In genomic region chr9:136796775-136797347, GRCh38 we compare ENCODE assay signal across 12 cellular contexts. TPM values are rescaled to one million over a fixed set of nuclear protein-coding genes. Genes with fewer than 3 reads are reported as not detected.
DNase-seq lines count a peak whose midpoint lies in the region; ATAC-seq, FAIRE-seq and TF ChIP-seq lines count a peak whose summit lies in the region.
"Not testable (repeated sequence)": the region's sequence is repeated elsewhere in the genome, so short reads cannot be mapped to it uniquely, and the experiment has no call there.
"Had no signal": no experiment of that assay in that cellular context is flagged by ENCODE, and none has a peak within 500 bp of the region (broad histone marks: within the 10 kb centered on the region; RNA-seq: fewer than 3 reads in every experiment).

No MANE protein-coding gene starts in this region.

- H3K27ac Mint-ChIP-seq in naive thymus-derived CD8-positive, alpha-beta T cell, result peak overlapping the region in 3 of 10 donors; percentile 9 to 72 (median 64)
- peak overlapping the region; percentile 84 for H3K27ac Mint-ChIP-seq in type B pancreatic cell

- not testable (repeated sequence) for H3K9me3 Mint-ChIP-seq in naive thymus-derived CD8-positive, alpha-beta T cell; type B pancreatic cell

- H3K9me3 ChIP-seq in K562 (replicated peaks; ENCODE audit: control insufficient read depth, insufficient read depth, low read depth, low read length); left ventricle myocardium inferior (replicated peaks): not testable (repeated sequence)

- not testable (repeated sequence) for TF ChIP-seq POLR2A in K562 (conservative IDR thresholded peaks at IDR 0.05)

- H3K27ac ChIP-seq in K562 (ENCODE audit: extremely low read depth, low read depth, low read length), result peak overlapping the region; percentile 36; the same call in 1 of the 3 replicates
- peak overlapping the region; percentile 99 for H3K27ac ChIP-seq in left ventricle myocardium inferior (replicated peaks)

- not testable (repeated sequence) for H3K27me3 ChIP-seq in K562 (ENCODE audit: control insufficient read depth in 2 of 2, insufficient read depth in 2 of 2, low read length in 2 of 2)
- H3K27me3 ChIP-seq in left ventricle myocardium inferior (ENCODE audit: low read depth), result peaks cover 44% of the 10 kb centered on the region

- in situ Hi-C loops in K562 (cut with MboI), result loop anchor here (25.0 kb wide), 1 partner anchor 440 kb away; the partner anchor contains the start of genes CYSRT1, RNF224, SLC34A3 and TUBB4B

- H3K9me1 ChIP-seq in K562 (ENCODE audit: control insufficient read depth, insufficient read depth, low read length), result not testable (repeated sequence)

- not testable (repeated sequence) for H3K9ac ChIP-seq in K562 (ENCODE audit: insufficient read depth in 1 of 2, low read depth in 2 of 2, low read length in 2 of 2)

- not testable (repeated sequence) for H3K36me3 Mint-ChIP-seq in naive thymus-derived CD8-positive, alpha-beta T cell; type B pancreatic cell

- POLR2A ChIA-PET in K562 (lab: Yijun Ruan, JAX), result not testable (repeated sequence)
- POLR2A ChIA-PET in naive thymus-derived CD8-positive, alpha-beta T cell (lab: Charles Lee), result interaction anchor here (1.1 to 1.2 kb wide), 2 partner anchors 11 to 199 kb away, joined by 4 to 7 read pairs; partner anchors contain the start of genes CLIC3 and RABL6

- not testable (repeated sequence) for H2AFZ ChIP-seq in K562 (ENCODE audit: low read depth, low read length)

- WGBS in K562 (ENCODE audit: insufficient coverage, low coverage, missing lambda C conversion rate), result 1% methylated on average over 10 of the region's 10 CpGs

- peak overlapping the region; percentile 50; the same call in 1 of the 2 replicates for H3K4me2 ChIP-seq in K562 (ENCODE audit: insufficient read depth, low read length)

- CTCF ChIA-PET in K562 (lab: Yijun Ruan, JAX; ENCODE audit: low intra/inter-chr PET ratio), result not testable (repeated sequence)

- H3K4me1 Mint-ChIP-seq in naive thymus-derived CD8-positive, alpha-beta T cell, result peaks cover 12 to 52% (median 38%) of the 10 kb centered on the region in 4 donors
- peaks cover 24% of the 10 kb centered on the region for H3K4me1 Mint-ChIP-seq in type B pancreatic cell (ENCODE audit: unreplicated experiment)

- peak overlapping the region in 8 of 10 donors; percentile 0 to 48 (median 28) for H3K4me3 Mint-ChIP-seq in naive thymus-derived CD8-positive, alpha-beta T cell
- peak overlapping the region; percentile 81 for H3K4me3 Mint-ChIP-seq in type B pancreatic cell

- not testable (repeated sequence) for BruUV-seq in K562 (replicated peaks; lab: Mats Ljungman, UMichigan)

- H3K36me3 ChIP-seq in K562 (ENCODE audit: control insufficient read depth, insufficient read depth, low read length), result peaks cover 18% of the 10 kb centered on the region; the same call in 1 of the 3 replicates
- peaks cover 11% of the 10 kb centered on the region for H3K36me3 ChIP-seq in left ventricle myocardium inferior

- not testable (repeated sequence) for H3K27me3 Mint-ChIP-seq in naive thymus-derived CD8-positive, alpha-beta T cell
- peaks cover 11% of the 10 kb centered on the region for H3K27me3 Mint-ChIP-seq in type B pancreatic cell

- intact Hi-C loops in K562 (cut with micrococcal nuclease); left ventricle myocardium inferior (cut with micrococcal nuclease): not testable (repeated sequence)

- H3K4me3 ChIP-seq in K562, result not testable (repeated sequence)
- peak overlapping the region; percentile 1 for H3K4me3 ChIP-seq in left ventricle myocardium inferior

- H3K79me2 ChIP-seq in K562 (ENCODE audit: control insufficient read depth, insufficient read depth, low read length), result peaks cover 12% of the 10 kb centered on the region

- FAIRE-seq in K562 (lab: Jason Lieb, UNC), result peak; percentile 67

- H3K4me1 ChIP-seq in K562 (replicated peaks in 1 of 2; ENCODE audit: control insufficient read depth in 2 of 2, insufficient read depth in 2 of 2, low read length in 2 of 2) (peaks cover 58 to 77% of the 10 kb centered on the region in 2 experiments; a peak in 4 of 5 replicates), left ventricle myocardium inferior (peaks cover 86% of the 10 kb centered on the region)

- not testable (repeated sequence) for H4K20me1 ChIP-seq in K562 (replicated peaks; ENCODE audit: control insufficient read depth, insufficient read depth, low read length)

- TF ChIP-seq CTCF in K562 (IDR thresholded peaks at IDR 0.05 in 2 of 3, conservative IDR thresholded peaks at IDR 0.05 in 1 of 3; ENCODE audit: insufficient read depth in 2 of 3, low read depth in 1 of 3, low read length in 3 of 3); left ventricle myocardium inferior (IDR thresholded peaks at IDR 0.05; ENCODE audit: borderline replicate concordance); type B pancreatic cell (conservative IDR thresholded peaks at IDR 0.05): not testable (repeated sequence)

- TF ChIP-seq RAD21 in K562 (CRISPR knock-in tag; conservative IDR thresholded peaks at IDR 0.05 in 1 of 2, IDR thresholded peaks at IDR 0.05 in 1 of 2), result not testable (repeated sequence)

- ATAC-seq in K562; naive thymus-derived CD8-positive, alpha-beta T cell: not testable (repeated sequence)

- peak; percentile 61 for DNase-seq in DMS 273 (lab: John Stamatoyannopoulos, UW; ENCODE audit: unreplicated experiment)
- DNase-seq in OCI-M1 (lab: John Stamatoyannopoulos, UW), result peak; percentile 76
- peak in 1 of 4 experiments; percentile 43 for DNase-seq in K562 (ENCODE audit: extremely low read depth in 1 of 4, low spot score in 3 of 4)
- not testable (repeated sequence) for DNase-seq in left ventricle myocardium inferior; naive thymus-derived CD8-positive, alpha-beta T cell; type B pancreatic cell (ENCODE audit: extremely low spot score, unreplicated experiment)

- not testable (repeated sequence) for TF ChIP-seq EP300 in K562 (IDR thresholded peaks at IDR 0.05; ENCODE audit: low read length)

RNA-seq across cellular contexts. Expression of gene CCDC183, which starts 0.7 kb away (rescaled TPM):
- 2.0 and 6.7 TPM in 2 replicates for total RNA-seq in K562 (2011; cell fraction: chromatin; rRNA removed; ENCODE audit: low replicate concordance)
- total RNA-seq in K562 (2011; cell fraction: nucleolus; rRNA removed), result 1.2 and 2.7 TPM in 2 replicates
- total RNA-seq in K562 (2011; cell fraction: nucleoplasm; rRNA removed), result 1.7 and 3.0 TPM in 2 replicates
- total RNA-seq in K562 (2014; rRNA removed) (0.12 TPM in 1 of 2 replicates, not detected in the other), K562 (2014; rRNA removed; fragmentation: Illumina TruSeq; extraction: Trizol) (not detected in 2 replicates), K562 (2015; rRNA removed; fragmentation: Illumina TruSeq; extraction: Trizol) (0.19 and 0.22 TPM in 2 replicates), K562 (2021) (0.29 and 0.54 TPM in 2 replicates), left ventricle myocardium inferior (2.1 TPM), type B pancreatic cell (ENCODE audit: low replicate concordance) (2.9 and 6.1 TPM in 2 replicates)
- polyA plus RNA-seq in K562 (2011; rRNA removed) (0.60 and 0.65 TPM in 2 replicates), K562 (2014; fragmentation: Illumina TruSeq; extraction: Trizol) (0.12 and 0.33 TPM in 2 replicates), K562 (2014; fragmentation: Nextera tagmentation; extraction: Ambion mirVana) (not detected), K562 (2014; rRNA removed) (0.21 and 1.7 TPM in 2 replicates)
- 0.27 and 0.30 TPM in 2 replicates for polyA plus RNA-seq in K562 (2011; cell fraction: cytosol; rRNA removed)
- 8.9 and 13.6 TPM in 2 replicates for polyA plus RNA-seq in K562 (2011; cell fraction: nucleus; rRNA removed)
- polyA plus RNA-seq in K562 (2012), result 0.96 and 3.6 TPM in 2 replicates
- not detected in 2 replicates for polyA minus RNA-seq in K562 (2011; rRNA and poly(A)+ RNA removed)
- not detected in 2 replicates for polyA minus RNA-seq in K562 (2011; cell fraction: cytosol; rRNA and poly(A)+ RNA removed)
- polyA minus RNA-seq in K562 (2011; cell fraction: nucleus; rRNA and poly(A)+ RNA removed), result 1.1 and 1.6 TPM in 2 replicates
- 1 to 10 TPM; 1.4 to 2.3 TPM for total RNA-seq in naive thymus-derived CD8-positive, alpha-beta T cell
- polyA plus RNA-seq in naive thymus-derived CD8-positive, alpha-beta T cell, result under 1 TPM in 1 of 3 donors, not detected in 2; 0.18 TPM

RNA-seq across cellular contexts. Expression of gene TMEM141, which starts 5.7 kb away (rescaled TPM):
- 14.3 and 58.8 TPM in 2 replicates for total RNA-seq in K562 (2011; cell fraction: chromatin; rRNA removed; ENCODE audit: low replicate concordance)
- total RNA-seq in K562 (2011; cell fraction: nucleolus; rRNA removed), result 81.7 and 85.9 TPM in 2 replicates
- 50.0 and 50.2 TPM in 2 replicates for total RNA-seq in K562 (2011; cell fraction: nucleoplasm; rRNA removed)
- 113 and 143 TPM in 2 replicates for total RNA-seq in K562 (2014; rRNA removed)
- total RNA-seq in K562 (2014; rRNA removed; fragmentation: Illumina TruSeq; extraction: Trizol), result 36.2 and 53.6 TPM in 2 replicates
- 68.9 and 69.5 TPM in 2 replicates for total RNA-seq in K562 (2015; rRNA removed; fragmentation: Illumina TruSeq; extraction: Trizol)
- 78.7 and 94.7 TPM in 2 replicates for total RNA-seq in K562 (2021)
- 74.8 and 80.1 TPM in 2 replicates for polyA plus RNA-seq in K562 (2011; rRNA removed)
- 132 and 164 TPM in 2 replicates for polyA plus RNA-seq in K562 (2011; cell fraction: cytosol; rRNA removed)
- 87.8 and 100 TPM in 2 replicates for polyA plus RNA-seq in K562 (2011; cell fraction: nucleus; rRNA removed)
- polyA plus RNA-seq in K562 (2012), result 76.7 and 87.0 TPM in 2 replicates
- 110 and 112 TPM in 2 replicates for polyA plus RNA-seq in K562 (2014; fragmentation: Illumina TruSeq; extraction: Trizol)
- polyA plus RNA-seq in K562 (2014; fragmentation: Nextera tagmentation; extraction: Ambion mirVana), result 10 to 100 TPM; 21.5 to 35.8 TPM
- 123 and 134 TPM in 2 replicates for polyA plus RNA-seq in K562 (2014; rRNA removed)
- 10.4 and 13.4 TPM in 2 replicates for polyA minus RNA-seq in K562 (2011; rRNA and poly(A)+ RNA removed)
- polyA minus RNA-seq in K562 (2011; cell fraction: cytosol; rRNA and poly(A)+ RNA removed), result 13.7 and 16.5 TPM in 2 replicates
- 31.6 and 42.7 TPM in 2 replicates for polyA minus RNA-seq in K562 (2011; cell fraction: nucleus; rRNA and poly(A)+ RNA removed)
- 71.4 TPM for total RNA-seq in left ventricle myocardium inferior
- 10 to 100 TPM; 49.7 to 51.6 TPM for total RNA-seq in naive thymus-derived CD8-positive, alpha-beta T cell
- polyA plus RNA-seq in naive thymus-derived CD8-positive, alpha-beta T cell, result 10 to 100 TPM; 34.2 to 40.5 (median 37.3) TPM
- total RNA-seq in type B pancreatic cell (ENCODE audit: low replicate concordance), result 62.3 and 98.6 TPM in 2 replicates

RNA-seq across cellular contexts. Expression of gene RABL6, which starts 10.9 kb away (rescaled TPM):
- 250 and 572 TPM in 2 replicates for total RNA-seq in K562 (2011; cell fraction: chromatin; rRNA removed; ENCODE audit: low replicate concordance)
- 321 and 330 TPM in 2 replicates for total RNA-seq in K562 (2011; cell fraction: nucleolus; rRNA removed)
- 231 and 237 TPM in 2 replicates for total RNA-seq in K562 (2011; cell fraction: nucleoplasm; rRNA removed)
- total RNA-seq in K562 (2014; rRNA removed) (141 and 154 TPM in 2 replicates), K562 (2014; rRNA removed; fragmentation: Illumina TruSeq; extraction: Trizol) (34.2 and 44.6 TPM in 2 replicates), K562 (2015; rRNA removed; fragmentation: Illumina TruSeq; extraction: Trizol) (84.5 and 85.0 TPM in 2 replicates), K562 (2021) (165 and 181 TPM in 2 replicates), left ventricle myocardium inferior (64.1 TPM), type B pancreatic cell (ENCODE audit: low replicate concordance) (94.2 and 112 TPM in 2 replicates)
- polyA plus RNA-seq in K562 (2011; rRNA removed) (109 and 142 TPM in 2 replicates), K562 (2014; fragmentation: Illumina TruSeq; extraction: Trizol) (68.9 and 82.6 TPM in 2 replicates), K562 (2014; fragmentation: Nextera tagmentation; extraction: Ambion mirVana) (1 to 10 TPM; 5.6 to 6.4 TPM), K562 (2014; rRNA removed) (121 and 124 TPM in 2 replicates)
- 89.0 and 119 TPM in 2 replicates for polyA plus RNA-seq in K562 (2011; cell fraction: cytosol; rRNA removed)
- 341 and 396 TPM in 2 replicates for polyA plus RNA-seq in K562 (2011; cell fraction: nucleus; rRNA removed)
- 134 and 138 TPM in 2 replicates for polyA plus RNA-seq in K562 (2012)
- 64.4 and 75.7 TPM in 2 replicates for polyA minus RNA-seq in K562 (2011; rRNA and poly(A)+ RNA removed)
- polyA minus RNA-seq in K562 (2011; cell fraction: cytosol; rRNA and poly(A)+ RNA removed), result 71.6 and 75.2 TPM in 2 replicates
- 89.1 and 116 TPM in 2 replicates for polyA minus RNA-seq in K562 (2011; cell fraction: nucleus; rRNA and poly(A)+ RNA removed)
- 10 to 100 TPM; 72.3 to 74.5 TPM for total RNA-seq in naive thymus-derived CD8-positive, alpha-beta T cell
- polyA plus RNA-seq in naive thymus-derived CD8-positive, alpha-beta T cell, result 10 to 100 TPM; 11.6 to 17.2 (median 11.9) TPM

RNA-seq across cellular contexts. Expression of gene LCN15, which starts 32.5 kb away (rescaled TPM):
- 0.37 TPM in 1 of 2 replicates, not detected in the other for total RNA-seq in K562 (2011; cell fraction: chromatin; rRNA removed; ENCODE audit: low replicate concordance)
- total RNA-seq in K562 (2011; cell fraction: nucleolus; rRNA removed), result 0.13 and 0.33 TPM in 2 replicates
- total RNA-seq in K562 (2011; cell fraction: nucleoplasm; rRNA removed), result 0.22 and 0.38 TPM in 2 replicates
- total RNA-seq in K562 (2014; rRNA removed) (not detected in 2 replicates), K562 (2014; rRNA removed; fragmentation: Illumina TruSeq; extraction: Trizol) (not detected in 2 replicates), K562 (2015; rRNA removed; fragmentation: Illumina TruSeq; extraction: Trizol) (not detected in 2 replicates), K562 (2021) (not detected in 2 replicates), left ventricle myocardium inferior (0.41 TPM), type B pancreatic cell (ENCODE audit: low replicate concordance) (0.77 and 0.93 TPM in 2 replicates)
- polyA plus RNA-seq in K562 (2011; rRNA removed) (0.11 TPM in 1 of 2 replicates, not detected in the other), K562 (2014; fragmentation: Illumina TruSeq; extraction: Trizol) (not detected in 2 replicates), K562 (2014; fragmentation: Nextera tagmentation; extraction: Ambion mirVana) (not detected), K562 (2014; rRNA removed) (0.13 and 0.66 TPM in 2 replicates)
- 0.15 and 0.18 TPM in 2 replicates for polyA plus RNA-seq in K562 (2011; cell fraction: cytosol; rRNA removed)
- polyA plus RNA-seq in K562 (2011; cell fraction: nucleus; rRNA removed), result 0.30 and 0.37 TPM in 2 replicates
- polyA plus RNA-seq in K562 (2012), result 0.24 TPM in 1 of 2 replicates, not detected in the other
- polyA minus RNA-seq in K562 (2011; rRNA and poly(A)+ RNA removed), result not detected in 2 replicates
- not detected in 2 replicates for polyA minus RNA-seq in K562 (2011; cell fraction: cytosol; rRNA and poly(A)+ RNA removed)
- 0.11 TPM in 1 of 2 replicates, not detected in the other for polyA minus RNA-seq in K562 (2011; cell fraction: nucleus; rRNA and poly(A)+ RNA removed)
- not detected for total RNA-seq in naive thymus-derived CD8-positive, alpha-beta T cell
- not detected for polyA plus RNA-seq in naive thymus-derived CD8-positive, alpha-beta T cell
- total RNA-seq: mononuclear cell, NCI-H460, omental fat pad, sigmoid colon, T-cell, ureter had no signal

RNA-seq across cellular contexts. Expression of gene LCN8, which starts 38.8 kb away (rescaled TPM):
- 0.14 TPM in 1 of 2 replicates, not detected in the other for total RNA-seq in K562 (2011; cell fraction: chromatin; rRNA removed; ENCODE audit: low replicate concordance)
- total RNA-seq in K562 (2011; cell fraction: nucleolus; rRNA removed), result not detected in 2 replicates
- total RNA-seq in K562 (2011; cell fraction: nucleoplasm; rRNA removed), result not detected in 2 replicates
- total RNA-seq in K562 (2014; rRNA removed) (not detected in 2 replicates), K562 (2014; rRNA removed; fragmentation: Illumina TruSeq; extraction: Trizol) (not detected in 2 replicates), K562 (2015; rRNA removed; fragmentation: Illumina TruSeq; extraction: Trizol) (not detected in 2 replicates), K562 (2021) (not detected in 2 replicates), left ventricle myocardium inferior (not detected), type B pancreatic cell (ENCODE audit: low replicate concordance) (not detected in 2 replicates)
- polyA plus RNA-seq in K562 (2011; rRNA removed) (not detected in 2 replicates), K562 (2014; fragmentation: Illumina TruSeq; extraction: Trizol) (not detected in 2 replicates), K562 (2014; fragmentation: Nextera tagmentation; extraction: Ambion mirVana) (not detected), K562 (2014; rRNA removed) (not detected in 2 replicates)
- not detected in 2 replicates for polyA plus RNA-seq in K562 (2011; cell fraction: cytosol; rRNA removed)
- polyA plus RNA-seq in K562 (2011; cell fraction: nucleus; rRNA removed), result not detected in 2 replicates
- polyA plus RNA-seq in K562 (2012), result not detected in 2 replicates
- not detected in 2 replicates for polyA minus RNA-seq in K562 (2011; rRNA and poly(A)+ RNA removed)
- polyA minus RNA-seq in K562 (2011; cell fraction: cytosol; rRNA and poly(A)+ RNA removed), result not detected in 2 replicates
- not detected in 2 replicates for polyA minus RNA-seq in K562 (2011; cell fraction: nucleus; rRNA and poly(A)+ RNA removed)
- 1 to 10 TPM; 1.4 to 2.6 TPM for total RNA-seq in naive thymus-derived CD8-positive, alpha-beta T cell
- not detected for polyA plus RNA-seq in naive thymus-derived CD8-positive, alpha-beta T cell
- total RNA-seq: mononuclear cell, NCI-H460, omental fat pad, sigmoid colon, ureter had no signal
